8 cellular contexts compared by ENCODE assay signal in the genomic region with DNA sequence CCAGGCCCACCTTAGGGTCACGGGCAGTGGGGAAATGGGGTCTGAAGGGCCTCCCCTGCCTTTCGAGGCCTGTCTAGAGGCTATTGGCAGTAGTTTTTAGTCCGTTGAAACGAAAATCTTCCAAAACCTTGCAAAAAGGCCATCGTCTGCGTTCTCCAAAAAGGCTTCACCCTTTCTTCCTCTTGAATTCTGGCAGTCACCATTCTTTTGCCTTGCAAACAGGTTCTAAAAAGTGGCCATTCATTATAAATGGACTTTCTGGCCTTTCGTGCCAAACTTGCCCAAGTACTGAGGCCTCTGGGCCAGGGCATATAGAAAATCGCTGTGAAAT. TPM values are rescaled to one million over a fixed set of nuclear protein-coding genes. Genes with fewer than 3 reads are reported as not detected.
DNase-seq lines count a peak whose midpoint lies in the region; ATAC-seq and TF ChIP-seq lines count a peak whose summit lies in the region.

No MANE protein-coding gene starts in this region.

- H4K20me1 ChIP-seq in DND-41 (ENCODE audit: insufficient read depth, low read length), result no peaks in the 10 kb centered on the region

- ATAC-seq in DND-41 (ENCODE audit: insufficient read depth, low read depth) (no peak), GM18519 (IDR thresholded peaks at IDR 0.05; ENCODE audit: low FRiP score, unreplicated experiment) (no peak)

- DNase-seq in DND-41 (no peak), NB4 (ENCODE audit: low read depth) (no peak), NAMALWA (ENCODE audit: low spot score) (no peak), NCI-H2107 (lab: John Stamatoyannopoulos, UW) (no peak)
- DNase-seq in stimulated activated CD4-positive, alpha-beta T cell treated with anti-CD3 and anti-CD28 coated beads, Interleukin-2, amount 100 ng/mL, for 48 hours, result no peak

- no peak for TF ChIP-seq POLR2A in NB4 (IDR thresholded peaks at IDR 0.05; ENCODE audit: extremely low read depth, insufficient read length)

- H3K4me3 ChIP-seq in DND-41 (ENCODE audit: low read depth in 1 of 2, low read length in 2 of 2) (peak overlapping the region in 1 of 2 experiments; percentile 44; a peak in 2 of 4 replicates), NB4 (ENCODE audit: low read depth, low read length) (peak overlapping the region; percentile 2), esophagus (ENCODE audit: low read depth in 1 of 2, low read length in 2 of 2) (no peak overlapping the region), rectal smooth muscle tissue (ENCODE audit: low read length) (peak overlapping the region; percentile 67)

- H3K4me2 ChIP-seq in DND-41 (ENCODE audit: insufficient read depth, low read length), result peak overlapping the region; percentile 93

- H3K9ac ChIP-seq in DND-41 (ENCODE audit: low read depth, low read length) (0 out of 2 replicates have a peak overlapping the region, but pooled peaks have one; percentile 30), rectal smooth muscle tissue (ENCODE audit: low read length) (no peak overlapping the region)

- no peak for TF ChIP-seq CTCF in DND-41 (IDR thresholded peaks at IDR 0.05; ENCODE audit: borderline replicate concordance, extremely low read depth, low read length, poor library complexity, severe bottlenecking)
- no peak for TF ChIP-seq CTCF in NB4 (IDR thresholded peaks at IDR 0.05; ENCODE audit: low read depth, low read length)

- 32 to 33% methylated on average over 8 of the region's 8 CpGs for WGBS in esophagus, 2 donors

- no peaks in the 10 kb centered on the region for H3K79me2 ChIP-seq in DND-41 (ENCODE audit: insufficient read depth, low read length)

- H3K36me3 ChIP-seq in DND-41 (ENCODE audit: insufficient read depth, low read length) (peaks cover 19% of the 10 kb centered on the region), esophagus (ENCODE audit: control insufficient read depth in 2 of 2, insufficient read depth in 2 of 2, low read length in 1 of 2) (peaks cover 0 to 4% of the 10 kb centered on the region in 2 donors), rectal smooth muscle tissue (ENCODE audit: control insufficient read depth, insufficient read depth, low read length) (peaks cover 5% of the 10 kb centered on the region)

- no peak overlapping the region for H3K27ac ChIP-seq in DND-41 (ENCODE audit: low read length)
- peak overlapping the region; percentile 28 to 51 for H3K27ac ChIP-seq in esophagus (ENCODE audit: low read depth in 2 of 2, low read length in 1 of 2)
- no peak overlapping the region for H3K27ac ChIP-seq in rectal smooth muscle tissue (ENCODE audit: low read depth, low read length)

- peak overlapping the region; percentile 58 for H2AFZ ChIP-seq in DND-41 (ENCODE audit: low read depth, low read length)

- H3K9me3 ChIP-seq in DND-41 (ENCODE audit: insufficient read depth, low read length, severe bottlenecking) (no peaks in the 10 kb centered on the region), esophagus (ENCODE audit: control insufficient read depth in 2 of 2, insufficient read depth in 1 of 2, low read depth in 1 of 2, low read length in 1 of 2) (no peaks in the 10 kb centered on the region)

- H3K27me3 ChIP-seq in DND-41 (ENCODE audit: insufficient read depth, low read length, poor library complexity) (no peaks in the 10 kb centered on the region), esophagus (ENCODE audit: control insufficient read depth in 1 of 2, insufficient read depth in 2 of 2, low read length in 2 of 2) (no peaks in the 10 kb centered on the region), rectal smooth muscle tissue (ENCODE audit: control insufficient read depth, insufficient read depth, low read length) (no peaks in the 10 kb centered on the region)

- peaks cover 20% of the 10 kb centered on the region for H3K4me1 ChIP-seq in DND-41 (ENCODE audit: insufficient read depth, low read length)
- no peaks in the 10 kb centered on the region for H3K4me1 ChIP-seq in esophagus (ENCODE audit: control insufficient read depth in 2 of 2, insufficient read depth in 2 of 2, low read length in 1 of 2)
- H3K4me1 ChIP-seq in rectal smooth muscle tissue (ENCODE audit: control insufficient read depth, insufficient read depth, low read length), result peaks cover 7% of the 10 kb centered on the region

RNA-seq across cellular contexts. Expression of gene TARS3, which starts 0.4 kb away (rescaled TPM):
- 1 to 10 TPM; 3.2 to 4.2 TPM for polyA plus RNA-seq in esophagus

Comparison
In these comparisons a context has a peak if more than half of its experiments do, and no peak if none do; other contexts are left out.
1. H3K27ac ChIP-seq: peak in esophagus (2 of 2); none in DND-41 (single experiment) and rectal smooth muscle tissue (single experiment).
2. H3K4me3 ChIP-seq: peak in NB4 (single experiment) and rectal smooth muscle tissue (single experiment); none in esophagus (0 of 2).